ENCODE assay signal across 1 cellular context in genomic region chr10:5412277-5412941, GRCh38.
A peak's percentile ranks its signal among the peaks of the same experiment; 100 is the strongest.
TF ChIP-seq lines count a peak whose summit lies in the region.

A gene with protein sequence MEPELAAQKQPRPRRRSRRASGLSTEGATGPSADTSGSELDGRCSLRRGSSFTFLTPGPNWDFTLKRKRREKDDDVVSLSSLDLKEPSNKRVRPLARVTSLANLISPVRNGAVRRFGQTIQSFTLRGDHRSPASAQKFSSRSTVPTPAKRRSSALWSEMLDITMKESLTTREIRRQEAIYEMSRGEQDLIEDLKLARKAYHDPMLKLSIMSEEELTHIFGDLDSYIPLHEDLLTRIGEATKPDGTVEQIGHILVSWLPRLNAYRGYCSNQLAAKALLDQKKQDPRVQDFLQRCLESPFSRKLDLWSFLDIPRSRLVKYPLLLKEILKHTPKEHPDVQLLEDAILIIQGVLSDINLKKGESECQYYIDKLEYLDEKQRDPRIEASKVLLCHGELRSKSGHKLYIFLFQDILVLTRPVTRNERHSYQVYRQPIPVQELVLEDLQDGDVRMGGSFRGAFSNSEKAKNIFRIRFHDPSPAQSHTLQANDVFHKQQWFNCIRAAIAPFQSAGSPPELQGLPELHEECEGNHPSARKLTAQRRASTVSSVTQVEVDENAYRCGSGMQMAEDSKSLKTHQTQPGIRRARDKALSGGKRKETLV (plus strand): TSS chr10:5412557. CDS start chr10:5412693, 136 bp downstream.

TF ChIP-seq in HepG2, 621 proteins besides CTCF, POLR2A, EP300 and RAD21 (continued from another document and continues in another):
- no peak; the same call in 1 of the 2 replicates for TF ChIP-seq ZNF275 (CRISPR knock-in tag; IDR thresholded peaks at IDR 0.05; ENCODE audit: borderline replicate concordance)
- TF ChIP-seq ZNF207 (IDR thresholded peaks at IDR 0.05; ENCODE audit: borderline replicate concordance) = no peak
- TF ChIP-seq, protein P1, sequence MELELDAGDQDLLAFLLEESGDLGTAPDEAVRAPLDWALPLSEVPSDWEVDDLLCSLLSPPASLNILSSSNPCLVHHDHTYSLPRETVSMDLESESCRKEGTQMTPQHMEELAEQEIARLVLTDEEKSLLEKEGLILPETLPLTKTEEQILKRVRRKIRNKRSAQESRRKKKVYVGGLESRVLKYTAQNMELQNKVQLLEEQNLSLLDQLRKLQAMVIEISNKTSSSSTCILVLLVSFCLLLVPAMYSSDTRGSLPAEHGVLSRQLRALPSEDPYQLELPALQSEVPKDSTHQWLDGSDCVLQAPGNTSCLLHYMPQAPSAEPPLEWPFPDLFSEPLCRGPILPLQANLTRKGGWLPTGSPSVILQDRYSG (CRISPR knock-in tag; IDR thresholded peaks at IDR 0.05) = no peak
- TF ChIP-seq, protein P2, sequence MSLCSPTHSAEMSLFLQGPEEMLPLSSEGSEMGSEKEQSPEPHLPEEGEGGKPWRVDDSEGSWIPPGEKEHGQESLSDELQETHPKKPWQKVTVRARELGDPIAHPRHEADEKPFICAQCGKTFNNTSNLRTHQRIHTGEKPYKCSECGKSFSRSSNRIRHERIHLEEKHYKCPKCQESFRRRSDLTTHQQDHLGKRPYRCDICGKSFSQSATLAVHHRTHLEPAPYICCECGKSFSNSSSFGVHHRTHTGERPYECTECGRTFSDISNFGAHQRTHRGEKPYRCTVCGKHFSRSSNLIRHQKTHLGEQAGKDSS (CRISPR knock-in tag; IDR thresholded peaks at IDR 0.05; ENCODE audit: borderline replicate concordance, low read depth) = no peak
- TF ChIP-seq ZNF276 (CRISPR knock-in tag; IDR thresholded peaks at IDR 0.05; ENCODE audit: low read depth) = no peak
- TF ChIP-seq KMT2B (CRISPR knock-in tag; IDR thresholded peaks at IDR 0.05) = peak; percentile 65; the same call in 1 of the 2 replicates
- no peak for TF ChIP-seq IKZF4 (CRISPR knock-in tag; IDR thresholded peaks at IDR 0.05; ENCODE audit: borderline replicate concordance, low read depth, not compliant biosample characterization)
- no peak for TF ChIP-seq SATB2 (CRISPR knock-in tag; IDR thresholded peaks at IDR 0.05)
- no peak for TF ChIP-seq ZNF879 (CRISPR knock-in tag; IDR thresholded peaks at IDR 0.05)
- no peak for TF ChIP-seq MIER3 (CRISPR knock-in tag; IDR thresholded peaks at IDR 0.05; ENCODE audit: borderline replicate concordance)
- no peak for TF ChIP-seq MEF2D (CRISPR knock-in tag; IDR thresholded peaks at IDR 0.05)
- no peak for TF ChIP-seq ZNF264 (CRISPR knock-in tag; IDR thresholded peaks at IDR 0.05)
- TF ChIP-seq, protein P3, sequence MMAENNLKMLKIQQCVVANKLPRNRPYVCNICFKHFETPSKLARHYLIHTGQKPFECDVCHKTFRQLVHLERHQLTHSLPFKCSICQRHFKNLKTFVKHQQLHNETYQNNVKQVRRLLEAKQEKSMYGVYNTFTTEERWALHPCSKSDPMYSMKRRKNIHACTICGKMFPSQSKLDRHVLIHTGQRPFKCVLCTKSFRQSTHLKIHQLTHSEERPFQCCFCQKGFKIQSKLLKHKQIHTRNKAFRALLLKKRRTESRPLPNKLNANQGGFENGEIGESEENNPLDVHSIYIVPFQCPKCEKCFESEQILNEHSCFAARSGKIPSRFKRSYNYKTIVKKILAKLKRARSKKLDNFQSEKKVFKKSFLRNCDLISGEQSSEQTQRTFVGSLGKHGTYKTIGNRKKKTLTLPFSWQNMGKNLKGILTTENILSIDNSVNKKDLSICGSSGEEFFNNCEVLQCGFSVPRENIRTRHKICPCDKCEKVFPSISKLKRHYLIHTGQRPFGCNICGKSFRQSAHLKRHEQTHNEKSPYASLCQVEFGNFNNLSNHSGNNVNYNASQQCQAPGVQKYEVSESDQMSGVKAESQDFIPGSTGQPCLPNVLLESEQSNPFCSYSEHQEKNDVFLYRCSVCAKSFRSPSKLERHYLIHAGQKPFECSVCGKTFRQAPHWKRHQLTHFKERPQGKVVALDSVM (CRISPR knock-in tag; IDR thresholded peaks at IDR 0.05) = no peak
- TF ChIP-seq ZNF234 (CRISPR knock-in tag; conservative IDR thresholded peaks at IDR 0.05) = no peak
- TF ChIP-seq ZNF782 (CRISPR knock-in tag; IDR thresholded peaks at IDR 0.05; ENCODE audit: borderline replicate concordance) = 0 out of 2 replicates have a peak, but pooled peaks have one; percentile 24
- TF ChIP-seq THAP9 (CRISPR knock-in tag; IDR thresholded peaks at IDR 0.05; ENCODE audit: borderline replicate concordance) = peak; percentile 42; the same call in 1 of the 2 replicates
- TF ChIP-seq HMGA1 (CRISPR knock-in tag; conservative IDR thresholded peaks at IDR 0.05) = no peak
- TF ChIP-seq NR2F2 (IDR thresholded peaks at IDR 0.05; ENCODE audit: borderline replicate concordance, low read depth) = no peak
- no peak for TF ChIP-seq SNAI1 (CRISPR knock-in tag; IDR thresholded peaks at IDR 0.05; ENCODE audit: borderline replicate concordance)
- no peak for TF ChIP-seq ZNF850 (CRISPR knock-in tag; conservative IDR thresholded peaks at IDR 0.05)
- TF ChIP-seq PHB2 (IDR thresholded peaks at IDR 0.05; ENCODE audit: partially characterized antibody) = no peak
- TF ChIP-seq TARDBP (CRISPR knock-in tag; IDR thresholded peaks at IDR 0.05) = no peak
- no peak for TF ChIP-seq ZSCAN5A (CRISPR knock-in tag; IDR thresholded peaks at IDR 0.05; ENCODE audit: borderline replicate concordance)
- TF ChIP-seq FOXP4 (CRISPR knock-in tag; IDR thresholded peaks at IDR 0.05) = 0 out of 2 replicates have a peak, but pooled peaks have one; percentile 9
- no peak for TF ChIP-seq ZBTB14 (CRISPR knock-in tag; IDR thresholded peaks at IDR 0.05)
- TF ChIP-seq SRSF9 (IDR thresholded peaks at IDR 0.05; ENCODE audit: borderline replicate concordance, insufficient read depth, low read depth, low read length, poor library complexity, severe bottlenecking) = no peak
- TF ChIP-seq ZHX2 (IDR thresholded peaks at IDR 0.05; ENCODE audit: low read depth) = no peak
- TF ChIP-seq ZHX2 (CRISPR knock-in tag; IDR thresholded peaks at IDR 0.05; ENCODE audit: borderline replicate concordance) = no peak
